In genomic region chr15:78033864-78034263, GRCh38 we compare ENCODE assay signal across 9 cellular contexts. TPM values are rescaled to one million over a fixed set of nuclear protein-coding genes. Genes with fewer than 3 reads are reported as not detected.
DNase-seq lines count a peak whose midpoint lies in the region; ATAC-seq and TF ChIP-seq lines count a peak whose summit lies in the region.
"Had no signal": no experiment of that assay in that cellular context is flagged by ENCODE, and none has a peak within 500 bp of the region (broad histone marks: within the 10 kb centered on the region; RNA-seq: fewer than 3 reads in every experiment).

No MANE protein-coding gene starts in this region.

- peaks cover 10% of the 10 kb centered on the region; the same call in 1 of the 2 replicates for H3K79me2 ChIP-seq in OCI-LY1 (ENCODE audit: insufficient read depth, low read length)

- ATAC-seq in activated CD4-positive, alpha-beta T cell treated with anti-CD3 and anti-CD28 coated beads for 36 hours = no peak

- H3K36me3 ChIP-seq in OCI-LY1 (ENCODE audit: insufficient read depth, low read length) (peaks cover 18% of the 10 kb centered on the region), subcutaneous abdominal adipose tissue (ENCODE audit: control insufficient read depth in 5 of 5, insufficient read depth in 5 of 5, low read length in 5 of 5) (peaks cover 20 to 31% (median 21%) of the 10 kb centered on the region in 5 donors)

- H3K4me1 Mint-ChIP-seq in activated CD4-positive, alpha-beta T cell treated with anti-CD3 and anti-CD28 coated beads for 36 hours = peaks cover 81% of the 10 kb centered on the region
- H3K4me1 Mint-ChIP-seq: endodermal cell had no signal

- no peak overlapping the region for H3K4me3 Mint-ChIP-seq in activated CD4-positive, alpha-beta T cell treated with anti-CD3 and anti-CD28 coated beads for 36 hours
- H3K4me3 Mint-ChIP-seq: endodermal cell had no signal

- H3K36me3 Mint-ChIP-seq in activated CD4-positive, alpha-beta T cell treated with anti-CD3 and anti-CD28 coated beads for 36 hours (ENCODE audit: low read depth) = peaks cover 23% of the 10 kb centered on the region

- peak overlapping the region; percentile 63 for H3K4me2 ChIP-seq in OCI-LY1 (ENCODE audit: low read length)

- H3K9me3 ChIP-seq in OCI-LY1 (ENCODE audit: low read length) (no peaks in the 10 kb centered on the region), subcutaneous abdominal adipose tissue (ENCODE audit: control insufficient read depth in 5 of 5, low read length in 5 of 5) (no peaks in the 10 kb centered on the region)

- H3K27me3 Mint-ChIP-seq in activated CD4-positive, alpha-beta T cell treated with anti-CD3 and anti-CD28 coated beads for 36 hours = no peaks in the 10 kb centered on the region

- H3K27ac ChIP-seq in OCI-LY1 (ENCODE audit: low read depth, low read length, poor library complexity, severe bottlenecking) = peak overlapping the region; percentile 98
- peak overlapping the region; percentile 59 for H3K27ac ChIP-seq in subcutaneous abdominal adipose tissue (ENCODE audit: low read depth, low read length)

- CTCF ChIA-PET in activated CD4-positive, alpha-beta T cell treated with anti-CD3 and anti-CD28 coated beads for 36 hours (lab: Charles Lee) = interaction anchor here (0.5 to 6.0 kb wide), 15 partner anchors 8 to 74 kb away, joined by 3 to 51 read pairs (median 4); no protein-coding TSS in a partner anchor

- TF ChIP-seq CTCF in OCI-LY1 (IDR thresholded peaks at IDR 0.05; ENCODE audit: low read length) (no peak), choroid plexus epithelial cell (conservative IDR thresholded peaks at IDR 0.05; ENCODE audit: low read depth, low read length) (no peak)

- H3K9me2 ChIP-seq in OCI-LY1 (ENCODE audit: low read depth, low read length) = no peaks in the 10 kb centered on the region

- intact Hi-C loops in activated CD4-positive, alpha-beta T cell treated with anti-CD3 and anti-CD28 coated beads for 36 hours (cut with DNase I, micrococcal nuclease) = loop anchor here (1.0 to 10.0 kb wide), 7 partner anchors 10 to 1029 kb away; partner anchors contain the start of genes IREB2 (in 1 of the 2) and TBC1D2B (in 1 of the 2)

- no peak overlapping the region for H2AFZ ChIP-seq in OCI-LY1 (ENCODE audit: low read length)

- H3F3A ChIP-seq in OCI-LY1 (ENCODE audit: insufficient read depth, low read length) = 0 out of 2 replicates have a peak, but pooled peaks cover 7% of the 10 kb centered on the region

- no peak overlapping the region for H3K4me3 ChIP-seq in OCI-LY1 (ENCODE audit: low read depth, low read length, poor library complexity, severe bottlenecking)
- H3K4me3 ChIP-seq in choroid plexus epithelial cell (ENCODE audit: low read depth, low read length) = no peak overlapping the region
- H3K4me3 ChIP-seq in subcutaneous abdominal adipose tissue (ENCODE audit: low read depth in 1 of 5, low read length in 5 of 5) = no peak overlapping the region

- peaks cover 65% of the 10 kb centered on the region for H3K4me1 ChIP-seq in OCI-LY1 (ENCODE audit: insufficient read depth, low read length, severe bottlenecking)
- peaks cover 14 to 50% (median 44%) of the 10 kb centered on the region in 5 donors for H3K4me1 ChIP-seq in subcutaneous abdominal adipose tissue (ENCODE audit: control insufficient read depth in 5 of 5, insufficient read depth in 5 of 5, low read length in 5 of 5)

- H4K20me1 ChIP-seq in OCI-LY1 (ENCODE audit: insufficient read depth, low read length) = no peaks in the 10 kb centered on the region

- H3K9ac ChIP-seq in OCI-LY1 (ENCODE audit: low read length) = no peak overlapping the region; the same call in 1 of the 2 replicates
- H3K9ac ChIP-seq in subcutaneous abdominal adipose tissue (ENCODE audit: low read length in 5 of 5) = peak overlapping the region in 1 of 5 donors; percentile 49

- H3K27ac Mint-ChIP-seq in activated CD4-positive, alpha-beta T cell treated with anti-CD3 and anti-CD28 coated beads for 36 hours = peak overlapping the region; percentile 76
- H3K27ac Mint-ChIP-seq: endodermal cell had no signal

- no peaks in the 10 kb centered on the region for H3K9me3 Mint-ChIP-seq in activated CD4-positive, alpha-beta T cell treated with anti-CD3 and anti-CD28 coated beads for 36 hours (ENCODE audit: low read depth)
- H3K9me3 Mint-ChIP-seq: endodermal cell had no signal

- peak; percentile 62 for DNase-seq in activated CD4-positive, alpha-beta T cell treated with anti-CD3 and anti-CD28 coated beads for 36 hours
- no peak for DNase-seq in activated CD4-positive, alpha-beta T cell treated with anti-CD3 and anti-CD28 coated beads for 48 hours
- DNase-seq in choroid plexus epithelial cell (ENCODE audit: low read depth) = peak; percentile 70
- no peak for DNase-seq in 8988T
- no peak for DNase-seq in GOT3 (lab: John Stamatoyannopoulos, UW)
- DNase-seq in dedifferentiated amniotic fluid mesenchymal stem cell (ENCODE audit: extremely low spot score) = no peak
- DNase-seq: endodermal cell had no signal

- H3K27me3 ChIP-seq in OCI-LY1 (ENCODE audit: insufficient read depth, low read length) (no peaks in the 10 kb centered on the region), subcutaneous abdominal adipose tissue (ENCODE audit: control insufficient read depth in 5 of 5, insufficient read depth in 4 of 5, low read length in 5 of 5) (no peaks in the 10 kb centered on the region)

- POLR2A ChIA-PET in activated CD4-positive, alpha-beta T cell treated with anti-CD3 and anti-CD28 coated beads for 36 hours (lab: Charles Lee) = interaction anchor here (0.8 to 2.4 kb wide), 8 partner anchors 11 to 74 kb away, joined by 3 to 13 read pairs (median 6); no protein-coding TSS in a partner anchor

RNA-seq across cellular contexts. Expression of gene TBC1D2B, which starts 43.6 kb away (rescaled TPM):
- total RNA-seq in activated CD4-positive, alpha-beta T cell treated with anti-CD3 and anti-CD28 coated beads for 36 hours = 10 to 100 TPM; 49.3 to 52.0 TPM

RNA-seq across cellular contexts. Expression of gene SH2D7, which starts 58.5 kb away (rescaled TPM):
- not detected for total RNA-seq in activated CD4-positive, alpha-beta T cell treated with anti-CD3 and anti-CD28 coated beads for 36 hours
- total RNA-seq: endodermal cell had no signal

Comparison
In these comparisons a context has a peak if more than half of its experiments do, and no peak if none do; other contexts are left out.
1. DNase-seq: peak in activated CD4-positive, alpha-beta T cell treated with anti-CD3 and anti-CD28 coated beads for 36 hours (single experiment) and choroid plexus epithelial cell (single experiment); none in activated CD4-positive, alpha-beta T cell treated with anti-CD3 and anti-CD28 coated beads for 48 hours (single experiment), 8988T (single experiment), GOT3 (single experiment) and dedifferentiated amniotic fluid mesenchymal stem cell (single experiment).